In genomic region chr11:37277896-37278465, GRCh38 we compare ENCODE assay signal across 25 cellular contexts.
"Had no signal": no experiment of that assay in that cellular context is flagged by ENCODE, and none has a peak within 500 bp of the region (broad histone marks: within the 10 kb centered on the region; RNA-seq: fewer than 3 reads in every experiment).

No MANE protein-coding gene starts in this region.

- ATAC-seq: effector memory CD8-positive, alpha-beta T cell; esophagus mucosa; foreskin keratinocyte; gastrocnemius medialis; gastroesophageal sphincter; heart left ventricle; heart right ventricle had no signal

- H3K36me3 ChIP-seq: colonic mucosa, esophagus muscularis mucosa, esophagus squamous epithelium, gastrocnemius medialis, gastroesophageal sphincter, heart left ventricle, heart right ventricle had no signal

- H3K27me3 Mint-ChIP-seq: dendritic cell treated with granulocyte-macrophage colony-stimulating factor and Interleukin-4, amounts not matched to agents 40 ng/mL and 50 ng/mL, for 4 days; effector memory CD8-positive, alpha-beta T cell had no signal

- H3K4me1 ChIP-seq: colonic mucosa, esophagus muscularis mucosa, esophagus squamous epithelium, foreskin keratinocyte, gastrocnemius medialis, gastroesophageal sphincter, heart left ventricle, heart right ventricle had no signal

- H3K4me3 ChIP-seq: colonic mucosa, coronary artery, dorsolateral prefrontal cortex, esophagus muscularis mucosa, esophagus squamous epithelium, gastrocnemius medialis, gastroesophageal sphincter, heart left ventricle, heart right ventricle had no signal

- H3K9me3 Mint-ChIP-seq: endodermal cell had no signal

- H3K4me3 Mint-ChIP-seq: dendritic cell treated with granulocyte-macrophage colony-stimulating factor and Interleukin-4, amounts not matched to agents 40 ng/mL and 50 ng/mL, for 4 days; effector memory CD8-positive, alpha-beta T cell; endodermal cell had no signal

- H3K27ac ChIP-seq: colonic mucosa, coronary artery, dorsolateral prefrontal cortex, epithelial cell of prostate, esophagus muscularis mucosa, esophagus squamous epithelium, foreskin keratinocyte, gastrocnemius medialis, gastroesophageal sphincter, heart left ventricle, heart right ventricle had no signal

- H3K9me3 ChIP-seq: colonic mucosa, esophagus muscularis mucosa, esophagus squamous epithelium, gastrocnemius medialis, gastroesophageal sphincter, heart left ventricle had no signal

- H3K27ac Mint-ChIP-seq: dendritic cell treated with granulocyte-macrophage colony-stimulating factor and Interleukin-4, amounts not matched to agents 40 ng/mL and 50 ng/mL, for 4 days; effector memory CD8-positive, alpha-beta T cell; endodermal cell had no signal

- DNase-seq: colonic mucosa; cortex of kidney; dermis blood vessel endothelial cell; dorsolateral prefrontal cortex; effector CD4-positive, alpha-beta T cell; effector CD8-positive, alpha-beta T cell; effector memory CD4-positive, alpha-beta T cell; effector memory CD8-positive, alpha-beta T cell; endodermal cell; erythroblast; esophagus squamous epithelium; foreskin fibroblast; foreskin keratinocyte; foreskin melanocyte; gastrocnemius medialis; glutamatergic neuron; head of caudate nucleus; heart left ventricle; heart right ventricle had no signal

- H3K27me3 ChIP-seq: colonic mucosa, dorsolateral prefrontal cortex, esophagus muscularis mucosa, esophagus squamous epithelium, foreskin keratinocyte, gastrocnemius medialis, gastroesophageal sphincter, heart left ventricle, heart right ventricle had no signal
